Comparison of ENCODE assay signal across 1 cellular context in genomic region chr17:50719144-50719923, GRCh38.
TF ChIP-seq lines count a peak whose summit lies in the region.

Gene LUC7L3 (plus strand): TSS chr17:50719603. CDS start chr17:50719733, 130 bp downstream.

TF ChIP-seq in HEK293, 187 proteins besides CTCF, POLR2A, EP300 and RAD21 (continued from another document):
- TF ChIP-seq ZNF280C (tag by site-specific recombination; IDR thresholded peaks at IDR 0.05), result no peak
- no peak for TF ChIP-seq ZNF558 (tag by site-specific recombination; IDR thresholded peaks at IDR 0.05)
- TF ChIP-seq ZNF449 (tag by site-specific recombination; IDR thresholded peaks at IDR 0.05), result no peak
- TF ChIP-seq ZNF585B (tag by site-specific recombination; IDR thresholded peaks at IDR 0.05), result 0 out of 2 replicates have a peak, but pooled peaks have one; percentile 19
- peak; percentile 86 for TF ChIP-seq YY2 (tag by site-specific recombination; IDR thresholded peaks at IDR 0.05)
- TF ChIP-seq ZNF548 (tag by site-specific recombination; IDR thresholded peaks at IDR 0.05), result no peak
- peak; percentile 87 for TF ChIP-seq ZNF561 (tag by site-specific recombination; IDR thresholded peaks at IDR 0.05; ENCODE audit: borderline replicate concordance)
- TF ChIP-seq ZNF513 (tag by site-specific recombination; IDR thresholded peaks at IDR 0.05), result no peak
- TF ChIP-seq ZNF549 (tag by site-specific recombination; IDR thresholded peaks at IDR 0.05), result no peak
- TF ChIP-seq ZNF426 (tag by site-specific recombination; IDR thresholded peaks at IDR 0.05), result no peak
- no peak for TF ChIP-seq ZNF571 (tag by site-specific recombination; IDR thresholded peaks at IDR 0.05)
- no peak for TF ChIP-seq ZNF521 (tag by site-specific recombination; IDR thresholded peaks at IDR 0.05)
- TF ChIP-seq PRDM2 (tag by site-specific recombination; IDR thresholded peaks at IDR 0.05; ENCODE audit: borderline replicate concordance), result no peak
- no peak for TF ChIP-seq ZNF518A (tag by site-specific recombination; conservative IDR thresholded peaks at IDR 0.05; ENCODE audit: low read depth)
- TF ChIP-seq ZNF26 (tag by site-specific recombination; IDR thresholded peaks at IDR 0.05), result no peak
- no peak for TF ChIP-seq ZBTB10 (tag by site-specific recombination; IDR thresholded peaks at IDR 0.05)
- TF ChIP-seq ZNF514 (tag by site-specific recombination; IDR thresholded peaks at IDR 0.05), result no peak
- TF ChIP-seq ZNF37A (tag by site-specific recombination; IDR thresholded peaks at IDR 0.05), result no peak
- no peak for TF ChIP-seq ZNF248 (tag by site-specific recombination; IDR thresholded peaks at IDR 0.05)
TF ChIP-seq in HEK293: peak in this region for 67.
